In genomic region chr5:142215915-142216681, GRCh38 we compare ENCODE assay signal across 10 cellular contexts.
DNase-seq lines count a peak whose midpoint lies in the region; ATAC-seq lines count a peak whose summit lies in the region.
"Had no signal": no experiment of that assay in that cellular context is flagged by ENCODE, and none has a peak within 500 bp of the region (broad histone marks: within the 10 kb centered on the region; RNA-seq: fewer than 3 reads in every experiment).

No MANE protein-coding gene starts in this region.

- POLR2A ChIA-PET in activated CD4-positive, alpha-beta memory T cell treated with anti-CD3 and anti-CD28 coated beads, Interleukin-2, amount 10 ng/mL, durations not matched to agents 7 days and 5 days (lab: Charles Lee): no interaction called here
- POLR2A ChIA-PET in activated CD4-positive, alpha-beta T cell treated with anti-CD3 and anti-CD28 coated beads for 36 hours (lab: Charles Lee): no interaction called here

- H3K36me3 Mint-ChIP-seq in activated CD4-positive, alpha-beta memory T cell treated with anti-CD3 and anti-CD28 coated beads, Interleukin-2, amount 10 ng/mL, durations not matched to agents 7 days and 5 days (ENCODE audit: low read depth): no peaks in the 10 kb centered on the region
- no peaks in the 10 kb centered on the region for H3K36me3 Mint-ChIP-seq in activated CD4-positive, alpha-beta T cell treated with anti-CD3 and anti-CD28 coated beads for 36 hours (ENCODE audit: low read depth)
- H3K36me3 Mint-ChIP-seq: activated naive CD4-positive, alpha-beta T cell treated with anti-CD3 and anti-CD28 coated beads, Interleukin-2, amount 50 U/mL, for 24 hours had no signal

- H3K4me1 Mint-ChIP-seq in activated CD4-positive, alpha-beta memory T cell treated with anti-CD3 and anti-CD28 coated beads, Interleukin-2, amount 10 ng/mL, durations not matched to agents 7 days and 5 days: peaks cover 8% of the 10 kb centered on the region
- peaks cover 7% of the 10 kb centered on the region for H3K4me1 Mint-ChIP-seq in activated CD4-positive, alpha-beta T cell treated with anti-CD3 and anti-CD28 coated beads for 36 hours

- DNase-seq in ELR (ENCODE audit: low read depth) (peak; percentile 99), SW 1271 (lab: John Stamatoyannopoulos, UW) (peak; percentile 82 to 99), glomerular visceral epithelial cell (ENCODE audit: extremely low spot score) (peak; percentile 98), sciatic nerve (ENCODE audit: low spot score) (peak; percentile 84)
- no peak for DNase-seq in activated CD4-positive, alpha-beta memory T cell treated with anti-CD3 and anti-CD28 coated beads, Interleukin-2, amount 10 ng/mL, durations not matched to agents 7 days and 5 days
- no peak for DNase-seq in activated CD4-positive, alpha-beta T cell treated with anti-CD3 and anti-CD28 coated beads for 36 hours
- DNase-seq: NCI-H446 had no signal

- CTCF ChIA-PET in activated CD4-positive, alpha-beta memory T cell treated with anti-CD3 and anti-CD28 coated beads, Interleukin-2, amount 10 ng/mL, durations not matched to agents 7 days and 5 days (lab: Charles Lee): interaction anchor here (0.6 kb wide), 1 partner anchor 64 kb away, joined by 3 read pairs; no protein-coding TSS in a partner anchor
- CTCF ChIA-PET in activated CD4-positive, alpha-beta T cell treated with anti-CD3 and anti-CD28 coated beads for 36 hours (lab: Charles Lee): interaction anchor here (0.8 to 0.9 kb wide), 2 partner anchors 34 to 333 kb away, joined by 3 to 4 read pairs; no protein-coding TSS in a partner anchor

- ATAC-seq in sciatic nerve: peak; percentile 96
- no peak for ATAC-seq in HG02571 (IDR thresholded peaks at IDR 0.05; ENCODE audit: unreplicated experiment)
- no peak for ATAC-seq in HG02885 (IDR thresholded peaks at IDR 0.05; ENCODE audit: poor library complexity, unreplicated experiment)
- no peak for ATAC-seq in activated CD4-positive, alpha-beta T cell treated with anti-CD3 and anti-CD28 coated beads for 36 hours

- H3K4me3 Mint-ChIP-seq in activated CD4-positive, alpha-beta memory T cell treated with anti-CD3 and anti-CD28 coated beads, Interleukin-2, amount 10 ng/mL, durations not matched to agents 7 days and 5 days: no peak overlapping the region
- H3K4me3 Mint-ChIP-seq in activated CD4-positive, alpha-beta T cell treated with anti-CD3 and anti-CD28 coated beads for 36 hours: no peak overlapping the region
- H3K4me3 Mint-ChIP-seq: activated naive CD4-positive, alpha-beta T cell treated with anti-CD3 and anti-CD28 coated beads, Interleukin-2, amount 50 U/mL, for 24 hours had no signal

- no peaks in the 10 kb centered on the region for H3K27me3 Mint-ChIP-seq in activated CD4-positive, alpha-beta memory T cell treated with anti-CD3 and anti-CD28 coated beads, Interleukin-2, amount 10 ng/mL, durations not matched to agents 7 days and 5 days
- H3K27me3 Mint-ChIP-seq in activated CD4-positive, alpha-beta T cell treated with anti-CD3 and anti-CD28 coated beads for 36 hours: no peaks in the 10 kb centered on the region
- H3K27me3 Mint-ChIP-seq: activated naive CD4-positive, alpha-beta T cell treated with anti-CD3 and anti-CD28 coated beads, Interleukin-2, amount 50 U/mL, for 24 hours had no signal

- no peaks in the 10 kb centered on the region for H3K9me3 Mint-ChIP-seq in activated CD4-positive, alpha-beta memory T cell treated with anti-CD3 and anti-CD28 coated beads, Interleukin-2, amount 10 ng/mL, durations not matched to agents 7 days and 5 days
- H3K9me3 Mint-ChIP-seq in activated CD4-positive, alpha-beta T cell treated with anti-CD3 and anti-CD28 coated beads for 36 hours (ENCODE audit: low read depth): no peaks in the 10 kb centered on the region
- H3K9me3 Mint-ChIP-seq: activated naive CD4-positive, alpha-beta T cell treated with anti-CD3 and anti-CD28 coated beads, Interleukin-2, amount 50 U/mL, for 24 hours had no signal

- no peak overlapping the region for H3K27ac Mint-ChIP-seq in activated CD4-positive, alpha-beta memory T cell treated with anti-CD3 and anti-CD28 coated beads, Interleukin-2, amount 10 ng/mL, durations not matched to agents 7 days and 5 days
- H3K27ac Mint-ChIP-seq in activated CD4-positive, alpha-beta T cell treated with anti-CD3 and anti-CD28 coated beads for 36 hours: no peak overlapping the region
- H3K27ac Mint-ChIP-seq: activated naive CD4-positive, alpha-beta T cell treated with anti-CD3 and anti-CD28 coated beads, Interleukin-2, amount 50 U/mL, for 24 hours had no signal

- intact Hi-C loops in sciatic nerve (cut with DNase I): no loop called here
- intact Hi-C loops in activated CD4-positive, alpha-beta T cell treated with anti-CD3 and anti-CD28 coated beads for 36 hours (cut with DNase I, micrococcal nuclease): no loop called here

Comparison
In these comparisons a context has a peak if more than half of its experiments do, and no peak if none do; other contexts are left out.
1. DNase-seq: peak in ELR (single experiment), SW 1271 (2 of 2), glomerular visceral epithelial cell (single experiment) and sciatic nerve (single experiment); none in activated CD4-positive, alpha-beta memory T cell treated with anti-CD3 and anti-CD28 coated beads, Interleukin-2, amount 10 ng/mL, durations not matched to agents 7 days and 5 days (single experiment) and activated CD4-positive, alpha-beta T cell treated with anti-CD3 and anti-CD28 coated beads for 36 hours (single experiment).